In the genomic region with DNA sequence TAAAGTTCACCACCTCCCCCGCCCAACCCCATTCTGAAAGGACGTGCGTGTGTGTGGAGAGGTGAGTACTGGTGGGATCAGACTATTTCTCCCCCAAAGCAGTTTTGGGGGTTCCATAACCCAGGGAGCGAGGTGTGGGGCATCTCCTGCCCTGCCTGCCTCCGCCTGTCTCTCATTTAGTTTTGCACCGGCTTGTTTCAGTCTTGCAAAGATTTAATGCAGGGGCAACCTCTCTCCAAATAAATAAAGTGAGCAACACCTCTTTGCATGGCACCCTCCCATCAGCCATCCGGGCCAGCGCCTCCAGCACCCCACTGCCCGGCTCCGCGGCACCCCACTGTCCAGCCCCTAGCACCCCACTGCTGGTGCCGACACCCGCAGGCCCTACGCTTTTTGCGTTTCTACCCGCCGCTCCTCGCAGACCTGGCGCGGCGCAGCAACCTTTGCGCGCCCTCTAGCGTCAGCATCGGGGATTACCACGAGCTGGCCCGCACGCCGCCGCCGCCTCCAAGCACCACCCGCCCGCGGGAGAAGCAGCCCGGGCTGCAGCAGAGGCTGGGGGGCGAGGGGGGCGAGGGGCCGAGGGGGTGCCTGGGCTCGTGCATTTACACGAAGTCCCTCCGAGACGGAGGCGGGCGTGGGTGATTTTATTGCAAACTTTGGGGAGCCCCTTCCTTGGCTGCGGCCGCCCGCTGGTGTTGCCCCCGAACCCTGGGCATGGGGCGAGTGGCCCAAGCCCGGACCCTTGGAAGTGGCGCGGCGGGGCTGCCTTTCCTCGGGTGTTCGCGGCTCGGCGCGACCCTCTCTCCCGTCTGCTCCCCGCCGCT, we compare ENCODE assay signal across 8 cellular contexts. TPM values are rescaled to one million over a fixed set of nuclear protein-coding genes. Genes with fewer than 3 reads are reported as not detected.
A peak's percentile ranks its signal among the peaks of the same experiment; 100 is the strongest.
DNase-seq lines count a peak whose midpoint lies in the region; ATAC-seq and TF ChIP-seq lines count a peak whose summit lies in the region.

No MANE protein-coding gene starts in this region.

- in situ Hi-C loops in HAP-1 (cut with MboI; ENCODE audit: low sequenced_read_pairs): loop anchor here (5.0 kb wide), 1 partner anchor 159 kb away; no protein-coding TSS in a partner anchor

- peaks cover 8% of the 10 kb centered on the region for H3K4me1 ChIP-seq in HAP-1
- H3K4me1 ChIP-seq in duodenal mucosa (ENCODE audit: control insufficient read depth in 1 of 2, insufficient read depth in 2 of 2, low read length in 2 of 2): peaks cover 0 to 4% of the 10 kb centered on the region in 2 donors
- H3K4me1 ChIP-seq in lower lobe of right lung: peaks cover 10% of the 10 kb centered on the region

- ATAC-seq in lower lobe of right lung (peak; percentile 83 to 91), GM18517 (IDR thresholded peaks at IDR 0.05; ENCODE audit: unreplicated experiment) (no peak)

- intact Hi-C loops in lower lobe of right lung (cut with DNase I): no loop called here

- H3K4me3 ChIP-seq in HAP-1 (peak overlapping the region; percentile 31), duodenal mucosa (ENCODE audit: low read depth in 1 of 2, low read length in 2 of 2) (peak overlapping the region; percentile 56 to 60), lower lobe of right lung (peak overlapping the region; percentile 39)

- no peaks in the 10 kb centered on the region for H3K9me3 ChIP-seq in HAP-1
- no peaks in the 10 kb centered on the region for H3K9me3 ChIP-seq in duodenal mucosa (ENCODE audit: control insufficient read depth in 1 of 2, low read length in 2 of 2)
- H3K9me3 ChIP-seq in lower lobe of right lung: no peaks in the 10 kb centered on the region

- no peak overlapping the region for H3K9ac ChIP-seq in duodenal mucosa (ENCODE audit: low read depth in 1 of 2, low read length in 2 of 2)

- TF ChIP-seq CTCF in lower lobe of right lung (IDR thresholded peaks at IDR 0.05): peak; percentile 92

- H3K27ac ChIP-seq in duodenal mucosa (ENCODE audit: low read depth, low read length): no peak overlapping the region
- no peak overlapping the region for H3K27ac ChIP-seq in lower lobe of right lung

- DNase-seq in ELR (ENCODE audit: low read depth): peak; percentile 57
- peak; percentile 45 to 84 for DNase-seq in HAP-1 (ENCODE audit: low spot score in 2 of 2)
- peak; percentile 74 for DNase-seq in NCI-H1694 treated with DMSO at 0.1 percent for 48 hours (lab: John Stamatoyannopoulos, UW)
- peak; percentile 61 to 65 for DNase-seq in activated CD4-positive, alpha-beta T cell treated with anti-CD3 and anti-CD28 coated beads, Interleukin-2, amount 50 U/mL, for 4 hours
- DNase-seq in lower lobe of right lung: peak; percentile 78
- DNase-seq in stimulated activated CD4-positive, alpha-beta T cell treated with anti-CD3 and anti-CD28 coated beads, TNF-alpha, amount 100 ng/mL, for 4 hours (ENCODE audit: low read depth in 3 of 3): peak; percentile 43 to 68 (median 59)

- H3K27me3 ChIP-seq in HAP-1 (ENCODE audit: low read depth): no peaks in the 10 kb centered on the region
- peaks cover 40 to 43% of the 10 kb centered on the region in 2 donors for H3K27me3 ChIP-seq in duodenal mucosa (ENCODE audit: control insufficient read depth in 1 of 2, insufficient read depth in 2 of 2, low read length in 2 of 2)
- peaks cover 71% of the 10 kb centered on the region for H3K27me3 ChIP-seq in lower lobe of right lung (ENCODE audit: low read depth)

- H3K36me3 ChIP-seq in HAP-1 (replicated peaks) (no peaks in the 10 kb centered on the region), duodenal mucosa (ENCODE audit: control insufficient read depth in 1 of 2, insufficient read depth in 2 of 2, low read length in 2 of 2) (no peaks in the 10 kb centered on the region), lower lobe of right lung (no peaks in the 10 kb centered on the region)

RNA-seq across cellular contexts. Expression of a gene that starts 55.8 kb away (rescaled TPM):
- 9.5 TPM for total RNA-seq in lower lobe of right lung
